ENCODE assay signal across 21 cellular contexts in genomic region chr17:57477483-57478357, GRCh38.
DNase-seq lines count a peak whose midpoint lies in the region; ATAC-seq and TF ChIP-seq lines count a peak whose summit lies in the region.
"Had no signal": no experiment of that assay in that cellular context is flagged by ENCODE, and none has a peak within 500 bp of the region (broad histone marks: within the 10 kb centered on the region; RNA-seq: fewer than 3 reads in every experiment).

No MANE protein-coding gene starts in this region.

- peaks cover 18% of the 10 kb centered on the region for H3K79me2 ChIP-seq in neural cell (replicated peaks; ENCODE audit: insufficient read depth, low read length)

- peak overlapping the region; percentile 36 for H3K9ac ChIP-seq in neural cell (ENCODE audit: low read length)

- no peak overlapping the region for H3K4me2 ChIP-seq in neural cell (ENCODE audit: low read length)

- no peak overlapping the region for H3K4me3 ChIP-seq in heart left ventricle
- H3K4me3 ChIP-seq in neural cell (ENCODE audit: low read length), result peak overlapping the region; percentile 24
- H3K4me3 ChIP-seq in thymus (ENCODE audit: low read length), result no peak overlapping the region
- H3K4me3 ChIP-seq: coronary artery had no signal

- H3K36me3 ChIP-seq in heart left ventricle, result no peaks in the 10 kb centered on the region
- H3K36me3 ChIP-seq in neural cell (ENCODE audit: insufficient read depth, low read length), result no peaks in the 10 kb centered on the region
- H3K36me3 ChIP-seq in thymus (ENCODE audit: control insufficient read depth, insufficient read depth), result peaks cover 3% of the 10 kb centered on the region

- 30 to 65% (median 54%) methylated on average over 8 to 10 of the region's 10 CpGs for WGBS in heart left ventricle, 4 donors
- 83% methylated on average over 10 of the region's 10 CpGs for WGBS in thymus

- no peaks in the 10 kb centered on the region for H4K20me1 ChIP-seq in neural cell (ENCODE audit: insufficient read depth)

- TF ChIP-seq EP300 in neural cell (conservative IDR thresholded peaks at IDR 0.05; ENCODE audit: poor library complexity, severe bottlenecking), result no peak

- peaks cover 8% of the 10 kb centered on the region for H3F3A ChIP-seq in neural cell (ENCODE audit: insufficient read depth, low read length, poor library complexity, severe bottlenecking)

- DNase-seq in Right ventricle myocardium inferior (ENCODE audit: missing footprints) (no peak), cardiac septum (ENCODE audit: low spot score) (no peak), heart left ventricle (no peak), NCI-H1105 treated with DMSO at 0.1 percent for 48 hours (lab: John Stamatoyannopoulos, UW) (no peak), NCI-H128 (lab: John Stamatoyannopoulos, UW; ENCODE audit: unreplicated experiment) (no peak)
- DNase-seq: activated CD8-positive, alpha-beta T cell treated with anti-CD3 and anti-CD28 coated beads, Interleukin-2, amount 10 ng/mL, durations not matched to agents 7 days and 5 days; activated naive CD4-positive, alpha-beta T cell treated with anti-CD3 and anti-CD28 coated beads for 36 hours; activated T-cell treated with anti-CD3 and anti-CD28 coated beads, Interleukin-2, amount 50 U/mL, for 24 hours; aorta; Caco-2; EL; natural killer cell; NCI-H1417 treated with DMSO at 0.1 percent for 48 hours; stimulated activated naive CD4-positive, alpha-beta T cell treated with Interleukin-2 at 50 U/mL for 16 hours; T1000 had no signal

- H3K4me1 ChIP-seq in heart left ventricle, result peaks cover 0 to 91% (median 53%) of the 10 kb centered on the region in 12 donors
- peaks cover 68% of the 10 kb centered on the region for H3K4me1 ChIP-seq in thymus (ENCODE audit: control insufficient read depth, insufficient read depth, low read length)

- ATAC-seq in Right ventricle myocardium inferior (peak; percentile 4), heart left ventricle (peak in 2 of 4 donors; percentile 17 to 41), GM21367 (IDR thresholded peaks at IDR 0.05; ENCODE audit: unreplicated experiment) (no peak)
- ATAC-seq: activated CD8-positive, alpha-beta T cell treated with anti-CD3 and anti-CD28 coated beads, Interleukin-2, amount 10 ng/mL, durations not matched to agents 7 days and 5 days; natural killer cell; Panc1 had no signal

- TF ChIP-seq CTCF in heart left ventricle (IDR thresholded peaks at IDR 0.05) (no peak), neural cell (IDR thresholded peaks at IDR 0.05; ENCODE audit: poor library complexity, severe bottlenecking) (no peak)

- H3K27ac ChIP-seq in heart left ventricle, result peak overlapping the region in 9 of 12 donors; percentile 28 to 84 (median 63)
- H3K27ac ChIP-seq in neural cell (ENCODE audit: low read length), result peak overlapping the region; percentile 65
- peak overlapping the region; percentile 6 for H3K27ac ChIP-seq in thymus (ENCODE audit: low read depth)
- H3K27ac ChIP-seq: 22Rv1, coronary artery had no signal

- no peak for TF ChIP-seq POLR2A in heart left ventricle (IDR thresholded peaks at IDR 0.05)

- H3K9me2 ChIP-seq in neural cell (ENCODE audit: insufficient read depth, low read length), result no peaks in the 10 kb centered on the region

- no peak overlapping the region for H2AFZ ChIP-seq in neural cell (ENCODE audit: low read depth, low read length)

- intact Hi-C loops in Right ventricle myocardium inferior (cut with DNase I) (no loop called here), cardiac septum (cut with DNase I) (no loop called here), heart left ventricle (cut with DNase I) (loop anchor here in 1 of 10 donors (10.0 kb wide), 1 partner anchor 97 kb away; no protein-coding TSS in a partner anchor)

- TF ChIP-seq RAD21 in neural cell (conservative IDR thresholded peaks at IDR 0.05), result no peak

- no peaks in the 10 kb centered on the region for H3K27me3 ChIP-seq in heart left ventricle
- H3K27me3 ChIP-seq in neural cell (ENCODE audit: insufficient read depth, low read depth, low read length), result no peaks in the 10 kb centered on the region
- no peaks in the 10 kb centered on the region for H3K27me3 ChIP-seq in thymus (ENCODE audit: control insufficient read depth, insufficient read depth)

- H3K9me3 ChIP-seq in heart left ventricle (no peaks in the 10 kb centered on the region), neural cell (ENCODE audit: low read length) (no peaks in the 10 kb centered on the region), thymus (ENCODE audit: control insufficient read depth) (no peaks in the 10 kb centered on the region)
- H3K9me3 ChIP-seq: Caco-2 had no signal

TF ChIP-seq in neural cell, 6 proteins besides CTCF, POLR2A, EP300 and RAD21:
- no peak for TF ChIP-seq TAF1 (IDR thresholded peaks at IDR 0.05; ENCODE audit: low read depth)

Comparison
In these comparisons a context has a peak if more than half of its experiments do, and no peak if none do; other contexts are left out.
1. H3K27ac ChIP-seq: peak in every context shown above with its lines; median percentile 65 in neural cell; 63 in heart left ventricle; 6 in thymus.